Comparison of ENCODE assay signal across 8 cellular contexts in genomic region chr3:188153949-188154757, GRCh38. TPM values are rescaled to one million over a fixed set of nuclear protein-coding genes. Genes with fewer than 3 reads are reported as not detected.
A peak's percentile ranks its signal among the peaks of the same experiment; 100 is the strongest.
DNase-seq lines count a peak whose midpoint lies in the region; ATAC-seq and TF ChIP-seq lines count a peak whose summit lies in the region.

Gene LPP, plus strand, starts transcription at chr3:188154157. Its CDS starts 251,964 bp downstream, at chr3:188406121.

- POLR2A ChIA-PET in activated B cell treated with CpG ODN at 0.5 μM for 24 hours (lab: Charles Lee), result interaction anchor here (0.6 to 3.3 kb wide), 29 partner anchors 10 to 1192 kb away, joined by 3 to 63 read pairs (median 6); partner anchors contain the start of gene BCL6

- peaks cover 2% of the 10 kb centered on the region for H3K36me3 Mint-ChIP-seq in activated B cell treated with CpG ODN at 0.5 μM for 24 hours (ENCODE audit: low read depth)

- H3K36me3 ChIP-seq in MG63, result no peaks in the 10 kb centered on the region; the same call in 1 of the 2 replicates

- TF ChIP-seq CTCF in activated B cell treated with CpG ODN at 0.5 μM for 24 hours (IDR thresholded peaks at IDR 0.05), result no peak
- no peak for TF ChIP-seq CTCF in cardiac fibroblast (IDR thresholded peaks at IDR 0.05; ENCODE audit: low read depth, low read length)

- no peaks in the 10 kb centered on the region for H3K27me3 ChIP-seq in MG63

- H3K27me3 Mint-ChIP-seq in activated B cell treated with CpG ODN at 0.5 μM for 24 hours, result no peaks in the 10 kb centered on the region

- peak; percentile 89 for DNase-seq in GM03348 (ENCODE audit: low spot score)
- DNase-seq in H4 (ENCODE audit: low spot score), result peak; percentile 75
- peak; percentile 90 for DNase-seq in MG63
- DNase-seq in activated B cell treated with CpG ODN at 0.5 μM for 24 hours, result peak; percentile 88
- peak; percentile 81 to 84 for DNase-seq in cardiac fibroblast (ENCODE audit: low read depth in 2 of 2)
- DNase-seq in iris pigment epithelial cell (ENCODE audit: low read depth), result peak; percentile 87
- DNase-seq in stimulated activated CD4-positive, alpha-beta T cell treated with anti-CD3 and anti-CD28 coated beads, Interleukin-12 subunit alpha, Interleukin-12 subunit beta, amount 100 ng/mL, for 24 hours (ENCODE audit: low read depth in 2 of 2), result peak; percentile 49 to 67
- DNase-seq in COR-L47 (lab: John Stamatoyannopoulos, UW), result no peak

- peaks cover 51% of the 10 kb centered on the region for H3K4me1 Mint-ChIP-seq in activated B cell treated with CpG ODN at 0.5 μM for 24 hours

- H3K4me3 ChIP-seq in MG63, result peak within 1 kb of the TSS; percentile 65
- peak within 1 kb of the TSS; percentile 77 for H3K4me3 ChIP-seq in cardiac fibroblast (replicated peaks in 1 of 2; ENCODE audit: low read depth in 2 of 2, low read length in 2 of 2)

- peak; percentile 89 for ATAC-seq in activated B cell treated with CpG ODN at 0.5 μM for 24 hours (ENCODE audit: low read depth)

- no peaks in the 10 kb centered on the region for H3K9me3 ChIP-seq in MG63

- intact Hi-C loops in activated B cell treated with CpG ODN at 0.5 μM for 24 hours (cut with micrococcal nuclease), result loop anchor here (1.0 to 5.0 kb wide), 14 partner anchors 33 to 798 kb away; partner anchors contain the start of gene BCL6

- CTCF ChIA-PET in activated B cell treated with CpG ODN at 0.5 μM for 24 hours (lab: Charles Lee), result interaction anchor here (0.5 to 2.3 kb wide), 4 partner anchors 395 to 801 kb away, joined by 3 to 14 read pairs (median 3); no protein-coding TSS in a partner anchor

- H3K4me3 Mint-ChIP-seq in activated B cell treated with CpG ODN at 0.5 μM for 24 hours, result peak within 1 kb of the TSS; percentile 96

- peak within 1 kb of the TSS; percentile 92 for H3K27ac Mint-ChIP-seq in activated B cell treated with CpG ODN at 0.5 μM for 24 hours

- no peaks in the 10 kb centered on the region for H3K9me3 Mint-ChIP-seq in activated B cell treated with CpG ODN at 0.5 μM for 24 hours

RNA-seq across cellular contexts. Expression of gene LPP, which starts in this region (rescaled TPM):
- total RNA-seq in H4 (2014; rRNA removed; shearing (Covaris generic)), result 13.5 and 28.3 TPM in 2 replicates
- total RNA-seq in MG63 (2014; rRNA removed; shearing (Covaris generic); ENCODE audit: low replicate concordance), result 7.9 and 14.2 TPM in 2 replicates
- 49.5 and 60.1 TPM in 2 replicates for total RNA-seq in activated B cell treated with CpG ODN at 0.5 μM for 24 hours
